In genomic region chr12:124469193-124469888, GRCh38 we compare ENCODE assay signal across 8 cellular contexts.
DNase-seq lines count a peak whose midpoint lies in the region; ATAC-seq and TF ChIP-seq lines count a peak whose summit lies in the region.

No MANE protein-coding gene starts in this region.

- H3K27me3 ChIP-seq in iPS DF 6.9 (ENCODE audit: control insufficient read depth, insufficient read depth, low read length) (no peaks in the 10 kb centered on the region), SJCRH30 (no peaks in the 10 kb centered on the region)

- no peak for ATAC-seq in GM18907 (IDR thresholded peaks at IDR 0.05; ENCODE audit: unreplicated experiment)

- peak; percentile 64 for TF ChIP-seq CTCF in WI38 (IDR thresholded peaks at IDR 0.05; ENCODE audit: low read depth, low read length)

- H3K9me3 ChIP-seq in iPS DF 6.9 (ENCODE audit: control insufficient read depth, insufficient read depth, low read length) (peaks cover 2% of the 10 kb centered on the region; the same call in 1 of the 2 replicates), SJCRH30 (replicated peaks) (peaks cover 18% of the 10 kb centered on the region)

- in situ Hi-C loops in ACHN (cut with HindIII; ENCODE audit: low pct_ligation_motif_present, low pct_unique_long_range_greater_than_20kb, low sequenced_read_pairs) = no loop called here

- H3K4me1 ChIP-seq in iPS DF 6.9 (ENCODE audit: control insufficient read depth, insufficient read depth, low read length) (no peaks in the 10 kb centered on the region), SJCRH30 (peaks cover 6% of the 10 kb centered on the region)

- no CpG with 5 or more reads among the region's 11 CpGs for WGBS in iPS DF 6.9 (ENCODE audit: insufficient coverage, insufficient read length)

- H3K36me3 ChIP-seq in iPS DF 6.9 (ENCODE audit: control insufficient read depth, insufficient read depth, low read length) (peaks cover 25% of the 10 kb centered on the region), SJCRH30 (peaks cover 72% of the 10 kb centered on the region)

- H3K4me3 ChIP-seq in WI38 (ENCODE audit: low read depth, low read length) (no peak overlapping the region), iPS DF 6.9 (ENCODE audit: low read length) (no peak overlapping the region), SJCRH30 (no peak overlapping the region)

- peak; percentile 25 for DNase-seq in stimulated activated CD4-positive, alpha-beta T cell treated with anti-CD3 and anti-CD28 coated beads, Interleukin-15, amount 100 ng/mL, for 24 hours
- DNase-seq in stimulated activated CD4-positive, alpha-beta T cell treated with anti-CD3 and anti-CD28 coated beads, Interleukin-4, amount 100 ng/mL, for 4 hours = no peak
- DNase-seq in iPS DF 6.9 (ENCODE audit: low read depth, low spot score) = peak; percentile 18
- DNase-seq in ACHN = no peak
- DNase-seq in SJCRH30 = no peak
- no peak for DNase-seq in glomerular visceral epithelial cell (ENCODE audit: extremely low spot score)

- no peak overlapping the region for H3K27ac ChIP-seq in iPS DF 6.9 (ENCODE audit: low read length)
- no peak overlapping the region for H3K27ac ChIP-seq in SJCRH30

Comparison
In these comparisons a context has a peak if more than half of its experiments do, and no peak if none do; other contexts are left out.
1. DNase-seq: peak in stimulated activated CD4-positive, alpha-beta T cell treated with anti-CD3 and anti-CD28 coated beads, Interleukin-15, amount 100 ng/mL, for 24 hours (single experiment) and iPS DF 6.9 (single experiment); none in stimulated activated CD4-positive, alpha-beta T cell treated with anti-CD3 and anti-CD28 coated beads, Interleukin-4, amount 100 ng/mL, for 4 hours (0 of 2), ACHN (single experiment), SJCRH30 (0 of 2) and glomerular visceral epithelial cell (single experiment).